Comparison of ENCODE assay signal across 25 cellular contexts in genomic region chr4:94918543-94918942, GRCh38.
DNase-seq lines count a peak whose midpoint lies in the region; ATAC-seq, FAIRE-seq and TF ChIP-seq lines count a peak whose summit lies in the region.
"Had no signal": no experiment of that assay in that cellular context is flagged by ENCODE, and none has a peak within 500 bp of the region (broad histone marks: within the 10 kb centered on the region; RNA-seq: fewer than 3 reads in every experiment).

No MANE protein-coding gene starts in this region.

- FAIRE-seq in HepG2 (lab: Jason Lieb, UNC) (no peak), K562 (lab: Jason Lieb, UNC) (no peak)
- FAIRE-seq: GM12878, GM12892, GM18507, GM19239 had no signal

- POLR2A ChIA-PET in HepG2 (lab: Yijun Ruan, JAX) (no interaction called here), K562 (lab: Yijun Ruan, JAX) (interaction anchor here (0.5 kb wide), 1 partner anchor 468 kb away, joined by 3 read pairs; no protein-coding TSS in a partner anchor)

- H3K27ac ChIP-seq in HepG2 (ENCODE audit: extremely low read length, insufficient read depth, low read length) = no peak overlapping the region
- no peak overlapping the region for H3K27ac ChIP-seq in right lobe of liver
- H3K27ac ChIP-seq in K562 (ENCODE audit: extremely low read depth, low read depth, low read length) = no peak overlapping the region
- H3K27ac ChIP-seq: 22Rv1, BLaER1 had no signal

- WGBS in HepG2 (ENCODE audit: low lambda C conversion rate) = 0% methylated on average over 1 of the region's 1 CpG
- 71% methylated on average over 1 of the region's 1 CpG for WGBS in right lobe of liver (ENCODE audit: insufficient coverage, low coverage, low lambda C conversion rate, missing lambda C conversion rate)
- WGBS in K562 (ENCODE audit: insufficient coverage, low coverage, missing lambda C conversion rate) = 0% methylated on average over 1 of the region's 1 CpG

- CTCF ChIA-PET in HepG2 (lab: Yijun Ruan, JAX; ENCODE audit: low intra/inter-chr PET ratio, low total read pairs) = no interaction called here
- CTCF ChIA-PET in K562 (lab: Yijun Ruan, JAX; ENCODE audit: low intra/inter-chr PET ratio) = no interaction called here

- H3K4me1 ChIP-seq in HepG2 (ENCODE audit: insufficient read depth, low read length) = no peaks in the 10 kb centered on the region
- H3K4me1 ChIP-seq in right lobe of liver = no peaks in the 10 kb centered on the region
- no peaks in the 10 kb centered on the region for H3K4me1 ChIP-seq in K562 (replicated peaks in 1 of 2; ENCODE audit: control insufficient read depth in 2 of 2, insufficient read depth in 2 of 2, low read length in 2 of 2)
- H3K4me1 ChIP-seq: BE2C, BLaER1 had no signal

- TF ChIP-seq CTCF in HepG2 (CRISPR knock-in tag; IDR thresholded peaks at IDR 0.05) = no peak
- TF ChIP-seq CTCF in right lobe of liver (IDR thresholded peaks at IDR 0.05) = no peak
- no peak for TF ChIP-seq CTCF in K562 (IDR thresholded peaks at IDR 0.05 in 2 of 3, conservative IDR thresholded peaks at IDR 0.05 in 1 of 3; ENCODE audit: insufficient read depth in 2 of 3, low read depth in 1 of 3, low read length in 3 of 3)

- H3K9ac ChIP-seq in HepG2 (ENCODE audit: insufficient read depth, low read depth, low read length) (no peak overlapping the region), K562 (ENCODE audit: insufficient read depth in 1 of 2, low read depth in 2 of 2, low read length in 2 of 2) (no peak overlapping the region)
- H3K9ac ChIP-seq: BLaER1 had no signal

- DNase-seq in HepG2 (ENCODE audit: low spot score) (no peak), right lobe of liver (no peak), K562 (ENCODE audit: extremely low read depth in 1 of 4, low spot score in 3 of 4) (no peak), amygdala (lab: John Stamatoyannopoulos, UW) (no peak)
- DNase-seq: ACHN; BE2C; C1 segment of cervical spinal cord; CD4-positive, alpha-beta memory T cell; CD4-positive, CD25-positive, alpha-beta regulatory T cell; CD8-positive, alpha-beta memory T cell; COR-L47; DMS 273 treated with DMSO at 0.1 percent for 48 hours; DMS153; DMS53; DMS79; DND-41; EL; GDM1 had no signal

- no peaks in the 10 kb centered on the region for H3K9me3 ChIP-seq in HepG2 (ENCODE audit: low read length)
- H3K9me3 ChIP-seq in right lobe of liver = peaks cover 0 to 2% (median 0%) of the 10 kb centered on the region in 4 donors
- H3K9me3 ChIP-seq in K562 (replicated peaks; ENCODE audit: control insufficient read depth, insufficient read depth, low read depth, low read length) = no peaks in the 10 kb centered on the region
- H3K9me3 ChIP-seq: BE2C had no signal

- TF ChIP-seq EP300 in HepG2 (IDR thresholded peaks at IDR 0.05; ENCODE audit: low read depth in 2 of 2, low read length in 2 of 2) = no peak
- no peak for TF ChIP-seq EP300 in HepG2 (CRISPR knock-in tag; IDR thresholded peaks at IDR 0.05; ENCODE audit: borderline replicate concordance)
- no peak for TF ChIP-seq EP300 in K562 (IDR thresholded peaks at IDR 0.05; ENCODE audit: low read length)

- BruUV-seq in HepG2 (replicated peaks; lab: Mats Ljungman, UMichigan) (no TSS peak), K562 (replicated peaks; lab: Mats Ljungman, UMichigan) (no TSS peak)

- H3K4me2 ChIP-seq in HepG2 (ENCODE audit: low read depth, low read length) (no peak overlapping the region), K562 (ENCODE audit: insufficient read depth, low read length) (no peak overlapping the region)
- H3K4me2 ChIP-seq: BLaER1 had no signal

- TF ChIP-seq POLR2A in HepG2 (IDR thresholded peaks at IDR 0.05; ENCODE audit: insufficient read depth in 1 of 2, low read depth in 2 of 2, low read length in 2 of 2) = no peak
- TF ChIP-seq POLR2A in right lobe of liver (IDR thresholded peaks at IDR 0.05) = no peak
- no peak for TF ChIP-seq POLR2A in K562 (conservative IDR thresholded peaks at IDR 0.05)

- intact Hi-C loops in HepG2 (cut with micrococcal nuclease; ENCODE audit: unreplicated experiment) (no loop called here), right lobe of liver (cut with DNase I) (no loop called here), K562 (cut with micrococcal nuclease) (no loop called here)

- ATAC-seq in HepG2 (no peak), right lobe of liver (no peak), K562 (no peak), HG03097 (IDR thresholded peaks at IDR 0.05; ENCODE audit: low FRiP score, unreplicated experiment) (no peak)
- ATAC-seq: GM12878 had no signal

- in situ Hi-C loops in HepG2 (cut with HindIII; ENCODE audit: extremely low pct_ligation_motif_present, low pct_unique_long_range_greater_than_20kb) (no loop called here), K562 (cut with MboI) (no loop called here)

- no peaks in the 10 kb centered on the region for H3K9me1 ChIP-seq in K562 (ENCODE audit: control insufficient read depth, insufficient read depth, low read length)

- no peaks in the 10 kb centered on the region for H3K79me2 ChIP-seq in HepG2 (ENCODE audit: insufficient read depth, low read length)
- H3K79me2 ChIP-seq in K562 (ENCODE audit: control insufficient read depth, insufficient read depth, low read length) = no peaks in the 10 kb centered on the region

- no peak for TF ChIP-seq RAD21 in HepG2 (CRISPR knock-in tag; IDR thresholded peaks at IDR 0.05)
- TF ChIP-seq RAD21 in K562 (CRISPR knock-in tag; conservative IDR thresholded peaks at IDR 0.05 in 1 of 2, IDR thresholded peaks at IDR 0.05 in 1 of 2) = no peak

- H3K27me3 ChIP-seq in HepG2 (ENCODE audit: control insufficient read depth in 1 of 2, insufficient read depth in 2 of 2, low read length in 2 of 2) = no peaks in the 10 kb centered on the region
- no peaks in the 10 kb centered on the region for H3K27me3 ChIP-seq in right lobe of liver
- H3K27me3 ChIP-seq in K562 (ENCODE audit: control insufficient read depth in 2 of 2, insufficient read depth in 2 of 2, low read length in 2 of 2) = no peaks in the 10 kb centered on the region
- H3K27me3 ChIP-seq: BE2C, BLaER1 had no signal

- H3K36me3 ChIP-seq in HepG2 (replicated peaks in 1 of 2; ENCODE audit: control insufficient read depth in 1 of 2, insufficient read depth in 2 of 2, low read length in 2 of 2) = no peaks in the 10 kb centered on the region
- no peaks in the 10 kb centered on the region for H3K36me3 ChIP-seq in right lobe of liver
- H3K36me3 ChIP-seq in K562 (ENCODE audit: control insufficient read depth, insufficient read depth, low read length) = no peaks in the 10 kb centered on the region
- H3K36me3 ChIP-seq: BE2C, BLaER1 had no signal

- H4K20me1 ChIP-seq in HepG2 (ENCODE audit: insufficient read depth, low read length) (no peaks in the 10 kb centered on the region), K562 (replicated peaks; ENCODE audit: control insufficient read depth, insufficient read depth, low read length) (no peaks in the 10 kb centered on the region)
- H4K20me1 ChIP-seq: BLaER1 had no signal

- H2AFZ ChIP-seq in HepG2 (ENCODE audit: low read length) (no peak overlapping the region), K562 (ENCODE audit: low read depth, low read length) (no peak overlapping the region)

- H3K4me3 ChIP-seq in HepG2 (replicated peaks in 1 of 3; ENCODE audit: insufficient read depth in 1 of 3, low read depth in 2 of 3, low read length in 3 of 3) (no peak overlapping the region), right lobe of liver (no peak overlapping the region), K562 (no peak overlapping the region)
- H3K4me3 ChIP-seq: BLaER1, GM12878 had no signal

TF ChIP-seq in HepG2, 621 proteins besides CTCF, POLR2A, EP300 and RAD21 (continues in another document):
- TF ChIP-seq ATF2 (CRISPR knock-in tag; IDR thresholded peaks at IDR 0.05) = no peak

TF ChIP-seq in K562, 482 proteins besides CTCF, POLR2A, EP300 and RAD21 (continues in another document):
- no peak for TF ChIP-seq UBTF (IDR thresholded peaks at IDR 0.05; ENCODE audit: borderline replicate concordance in 1 of 2, low read depth in 2 of 2, low read length in 2 of 2)
- no peak for TF ChIP-seq PHF21A (IDR thresholded peaks at IDR 0.05; ENCODE audit: borderline replicate concordance, low read depth)
- no peak for TF ChIP-seq TCF7 (IDR thresholded peaks at IDR 0.05; ENCODE audit: borderline replicate concordance)
- TF ChIP-seq CBFA2T2 (conservative IDR thresholded peaks at IDR 0.05) = no peak
- TF ChIP-seq GABPA (tag; conservative IDR thresholded peaks at IDR 0.05; ENCODE audit: low read depth) = no peak

Comparison
In these comparisons a context has a peak if more than half of its experiments do, and no peak if none do; other contexts are left out.
1. Of the 241 proteins assayed by ChIP-seq in both HepG2 and K562: peak only in HepG2: none; only in K562: MAFG; in both: MAFF and MAFK; in neither: 238.